Comparison of ENCODE assay signal across 1 cellular context in the genomic region with DNA sequence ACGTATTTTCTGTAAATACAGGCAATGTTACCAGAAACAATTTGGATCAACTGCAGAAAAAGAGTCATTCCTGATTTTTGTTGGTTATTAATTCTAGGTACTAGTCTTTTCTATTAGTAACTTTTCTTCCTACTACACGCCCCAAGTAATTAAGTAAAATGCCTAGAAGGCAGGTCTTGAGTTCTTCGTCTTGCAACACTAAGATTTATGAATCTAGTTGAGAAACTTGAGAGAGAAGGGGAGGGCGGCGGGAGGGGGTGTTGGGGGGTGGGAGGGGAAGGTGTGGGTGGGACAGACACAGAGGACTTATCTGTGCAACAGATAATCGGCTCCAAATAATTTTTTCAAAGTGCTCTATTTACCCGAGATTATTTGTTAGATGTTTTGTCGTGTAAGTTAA.
TF ChIP-seq lines count a peak whose summit lies in the region.

No MANE protein-coding gene starts in this region.

TF ChIP-seq in SK-N-SH treated with all-trans-retinoic acid at 6 μM for 48 hours, 23 proteins besides CTCF, POLR2A, EP300 and RAD21 (continued from another document):
- TF ChIP-seq, protein P1, sequence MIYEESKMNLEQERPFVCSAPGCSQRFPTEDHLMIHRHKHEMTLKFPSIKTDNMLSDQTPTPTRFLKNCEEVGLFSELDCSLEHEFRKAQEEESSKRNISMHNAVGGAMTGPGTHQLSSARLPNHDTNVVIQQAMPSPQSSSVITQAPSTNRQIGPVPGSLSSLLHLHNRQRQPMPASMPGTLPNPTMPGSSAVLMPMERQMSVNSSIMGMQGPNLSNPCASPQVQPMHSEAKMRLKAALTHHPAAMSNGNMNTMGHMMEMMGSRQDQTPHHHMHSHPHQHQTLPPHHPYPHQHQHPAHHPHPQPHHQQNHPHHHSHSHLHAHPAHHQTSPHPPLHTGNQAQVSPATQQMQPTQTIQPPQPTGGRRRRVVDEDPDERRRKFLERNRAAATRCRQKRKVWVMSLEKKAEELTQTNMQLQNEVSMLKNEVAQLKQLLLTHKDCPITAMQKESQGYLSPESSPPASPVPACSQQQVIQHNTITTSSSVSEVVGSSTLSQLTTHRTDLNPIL (CRISPR knock-in tag; IDR thresholded peaks at IDR 0.05; ENCODE audit: low read depth), result no peak
- TF ChIP-seq, protein P2, sequence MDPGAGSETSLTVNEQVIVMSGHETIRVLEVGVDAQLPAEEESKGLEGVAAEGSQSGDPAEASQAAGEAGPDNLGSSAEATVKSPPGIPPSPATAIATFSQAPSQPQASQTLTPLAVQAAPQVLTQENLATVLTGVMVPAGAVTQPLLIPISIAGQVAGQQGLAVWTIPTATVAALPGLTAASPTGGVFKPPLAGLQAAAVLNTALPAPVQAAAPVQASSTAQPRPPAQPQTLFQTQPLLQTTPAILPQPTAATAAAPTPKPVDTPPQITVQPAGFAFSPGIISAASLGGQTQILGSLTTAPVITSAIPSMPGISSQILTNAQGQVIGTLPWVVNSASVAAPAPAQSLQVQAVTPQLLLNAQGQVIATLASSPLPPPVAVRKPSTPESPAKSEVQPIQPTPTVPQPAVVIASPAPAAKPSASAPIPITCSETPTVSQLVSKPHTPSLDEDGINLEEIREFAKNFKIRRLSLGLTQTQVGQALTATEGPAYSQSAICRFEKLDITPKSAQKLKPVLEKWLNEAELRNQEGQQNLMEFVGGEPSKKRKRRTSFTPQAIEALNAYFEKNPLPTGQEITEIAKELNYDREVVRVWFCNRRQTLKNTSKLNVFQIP (CRISPR knock-in tag; IDR thresholded peaks at IDR 0.05; ENCODE audit: borderline replicate concordance, low read depth), result no peak
- no peak for TF ChIP-seq CSDC2 (CRISPR knock-in tag; IDR thresholded peaks at IDR 0.05)
- no peak for TF ChIP-seq TCF4 (CRISPR knock-in tag; IDR thresholded peaks at IDR 0.05; ENCODE audit: borderline replicate concordance)
- TF ChIP-seq, protein P3, sequence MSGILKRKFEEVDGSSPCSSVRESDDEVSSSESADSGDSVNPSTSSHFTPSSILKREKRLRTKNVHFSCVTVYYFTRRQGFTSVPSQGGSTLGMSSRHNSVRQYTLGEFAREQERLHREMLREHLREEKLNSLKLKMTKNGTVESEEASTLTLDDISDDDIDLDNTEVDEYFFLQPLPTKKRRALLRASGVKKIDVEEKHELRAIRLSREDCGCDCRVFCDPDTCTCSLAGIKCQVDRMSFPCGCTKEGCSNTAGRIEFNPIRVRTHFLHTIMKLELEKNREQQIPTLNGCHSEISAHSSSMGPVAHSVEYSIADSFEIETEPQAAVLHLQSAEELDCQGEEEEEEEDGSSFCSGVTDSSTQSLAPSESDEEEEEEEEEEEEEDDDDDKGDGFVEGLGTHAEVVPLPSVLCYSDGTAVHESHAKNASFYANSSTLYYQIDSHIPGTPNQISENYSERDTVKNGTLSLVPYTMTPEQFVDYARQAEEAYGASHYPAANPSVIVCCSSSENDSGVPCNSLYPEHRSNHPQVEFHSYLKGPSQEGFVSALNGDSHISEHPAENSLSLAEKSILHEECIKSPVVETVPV (CRISPR knock-in tag; IDR thresholded peaks at IDR 0.05), result no peak
- TF ChIP-seq, protein P4, sequence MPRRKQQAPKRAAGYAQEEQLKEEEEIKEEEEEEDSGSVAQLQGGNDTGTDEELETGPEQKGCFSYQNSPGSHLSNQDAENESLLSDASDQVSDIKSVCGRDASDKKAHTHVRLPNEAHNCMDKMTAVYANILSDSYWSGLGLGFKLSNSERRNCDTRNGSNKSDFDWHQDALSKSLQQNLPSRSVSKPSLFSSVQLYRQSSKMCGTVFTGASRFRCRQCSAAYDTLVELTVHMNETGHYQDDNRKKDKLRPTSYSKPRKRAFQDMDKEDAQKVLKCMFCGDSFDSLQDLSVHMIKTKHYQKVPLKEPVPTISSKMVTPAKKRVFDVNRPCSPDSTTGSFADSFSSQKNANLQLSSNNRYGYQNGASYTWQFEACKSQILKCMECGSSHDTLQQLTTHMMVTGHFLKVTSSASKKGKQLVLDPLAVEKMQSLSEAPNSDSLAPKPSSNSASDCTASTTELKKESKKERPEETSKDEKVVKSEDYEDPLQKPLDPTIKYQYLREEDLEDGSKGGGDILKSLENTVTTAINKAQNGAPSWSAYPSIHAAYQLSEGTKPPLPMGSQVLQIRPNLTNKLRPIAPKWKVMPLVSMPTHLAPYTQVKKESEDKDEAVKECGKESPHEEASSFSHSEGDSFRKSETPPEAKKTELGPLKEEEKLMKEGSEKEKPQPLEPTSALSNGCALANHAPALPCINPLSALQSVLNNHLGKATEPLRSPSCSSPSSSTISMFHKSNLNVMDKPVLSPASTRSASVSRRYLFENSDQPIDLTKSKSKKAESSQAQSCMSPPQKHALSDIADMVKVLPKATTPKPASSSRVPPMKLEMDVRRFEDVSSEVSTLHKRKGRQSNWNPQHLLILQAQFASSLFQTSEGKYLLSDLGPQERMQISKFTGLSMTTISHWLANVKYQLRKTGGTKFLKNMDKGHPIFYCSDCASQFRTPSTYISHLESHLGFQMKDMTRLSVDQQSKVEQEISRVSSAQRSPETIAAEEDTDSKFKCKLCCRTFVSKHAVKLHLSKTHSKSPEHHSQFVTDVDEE (CRISPR knock-in tag; IDR thresholded peaks at IDR 0.05), result no peak
- no peak for TF ChIP-seq ZNF8 (CRISPR knock-in tag; IDR thresholded peaks at IDR 0.05)
- no peak for TF ChIP-seq ZFP3 (CRISPR knock-in tag; IDR thresholded peaks at IDR 0.05)
- TF ChIP-seq SNAI2 (CRISPR knock-in tag; IDR thresholded peaks at IDR 0.05), result no peak
- no peak for TF ChIP-seq ARNTL (CRISPR knock-in tag; IDR thresholded peaks at IDR 0.05; ENCODE audit: borderline replicate concordance, low read depth)
